In genomic region chr4:183348706-183349659, GRCh38 we compare ENCODE assay signal across 10 cellular contexts. TPM values are rescaled to one million over a fixed set of nuclear protein-coding genes. Genes with fewer than 3 reads are reported as not detected.
DNase-seq lines count a peak whose midpoint lies in the region; ATAC-seq and TF ChIP-seq lines count a peak whose summit lies in the region.
"Had no signal": no experiment of that assay in that cellular context is flagged by ENCODE, and none has a peak within 500 bp of the region (broad histone marks: within the 10 kb centered on the region; RNA-seq: fewer than 3 reads in every experiment).

No MANE protein-coding gene starts in this region.

- ATAC-seq in right cardiac atrium, result peak; percentile 53
- peak; percentile 73 for ATAC-seq in upper lobe of right lung

- TF ChIP-seq CTCF in upper lobe of right lung (IDR thresholded peaks at IDR 0.05) (no peak), osteocyte (IDR thresholded peaks at IDR 0.05) (no peak), Caco-2 (IDR thresholded peaks at IDR 0.05; ENCODE audit: insufficient read depth in 1 of 2, low read depth in 1 of 2, low read length in 1 of 2, severe bottlenecking in 1 of 2, unreplicated experiment in 1 of 2) (no peak)

- no peaks in the 10 kb centered on the region for H3K9me3 Mint-ChIP-seq in activated CD4-positive, alpha-beta memory T cell treated with anti-CD3 and anti-CD28 coated beads for 36 hours
- no peaks in the 10 kb centered on the region for H3K9me3 Mint-ChIP-seq in osteocyte (ENCODE audit: unreplicated experiment)
- H3K9me3 Mint-ChIP-seq in Caco-2 (ENCODE audit: unreplicated experiment), result no peaks in the 10 kb centered on the region

- H3K9me3 ChIP-seq in right cardiac atrium (ENCODE audit: control insufficient read depth, low read length) (no peaks in the 10 kb centered on the region), upper lobe of right lung (no peaks in the 10 kb centered on the region), Caco-2 (no peaks in the 10 kb centered on the region)

- POLR2A ChIA-PET in activated CD4-positive, alpha-beta memory T cell treated with anti-CD3 and anti-CD28 coated beads for 36 hours (lab: Charles Lee), result no interaction called here
- POLR2A ChIA-PET in Caco-2 (lab: Charles Lee), result no interaction called here

- intact Hi-C loops in activated CD4-positive, alpha-beta memory T cell treated with anti-CD3 and anti-CD28 coated beads for 36 hours (cut with micrococcal nuclease), result loop anchor here (1.0 to 2.0 kb wide), 3 partner anchors 14 to 430 kb away; no protein-coding TSS in a partner anchor
- intact Hi-C loops in right cardiac atrium (cut with DNase I), result no loop called here
- intact Hi-C loops in upper lobe of right lung (cut with DNase I), result no loop called here
- intact Hi-C loops in Caco-2 (cut with micrococcal nuclease; ENCODE audit: unreplicated experiment), result no loop called here

- peaks cover 16% of the 10 kb centered on the region for H3K4me1 Mint-ChIP-seq in activated CD4-positive, alpha-beta memory T cell treated with anti-CD3 and anti-CD28 coated beads for 36 hours (ENCODE audit: low read depth)
- H3K4me1 Mint-ChIP-seq in osteocyte (ENCODE audit: unreplicated experiment) (peaks cover 12% of the 10 kb centered on the region), Caco-2 (ENCODE audit: low read depth, unreplicated experiment) (no peaks in the 10 kb centered on the region)

- peak; percentile 12 to 49 (median 34) for DNase-seq in stimulated activated CD4-positive, alpha-beta T cell treated with anti-CD3 and anti-CD28 coated beads, Interleukin-12 subunit alpha, Interleukin-12 subunit beta, amount 100 ng/mL, for 48 hours (ENCODE audit: low read depth in 2 of 3, low spot score in 1 of 3)
- DNase-seq in stimulated activated CD4-positive, alpha-beta T cell treated with anti-CD3 and anti-CD28 coated beads, Interleukin-4, amount 100 ng/mL, for 1 hour, result no peak
- DNase-seq in activated CD4-positive, alpha-beta memory T cell treated with anti-CD3 and anti-CD28 coated beads for 36 hours, result peak; percentile 75
- DNase-seq in right cardiac atrium, result no peak
- DNase-seq in upper lobe of right lung, result no peak
- no peak for DNase-seq in activated effector memory CD4-positive, alpha-beta T cell treated with anti-CD3 and anti-CD28 coated beads, Interleukin-2, amount 50 U/mL, for 16 hours
- no peak for DNase-seq in osteocyte (ENCODE audit: extremely low spot score, unreplicated experiment)
- DNase-seq in Caco-2, result no peak

- peaks cover 35% of the 10 kb centered on the region for H3K27me3 Mint-ChIP-seq in activated CD4-positive, alpha-beta memory T cell treated with anti-CD3 and anti-CD28 coated beads for 36 hours
- H3K27me3 Mint-ChIP-seq in osteocyte (ENCODE audit: unreplicated experiment), result no peaks in the 10 kb centered on the region
- H3K27me3 Mint-ChIP-seq in Caco-2 (ENCODE audit: insufficient read depth, unreplicated experiment), result no peaks in the 10 kb centered on the region

- no peak overlapping the region for H3K4me3 Mint-ChIP-seq in activated CD4-positive, alpha-beta memory T cell treated with anti-CD3 and anti-CD28 coated beads for 36 hours
- H3K4me3 Mint-ChIP-seq in osteocyte (ENCODE audit: unreplicated experiment) (no peak overlapping the region), Caco-2 (ENCODE audit: unreplicated experiment) (no peak overlapping the region)
- H3K4me3 Mint-ChIP-seq: T-helper 1 cell treated with Interleukin-12 subunit alpha and Interleukin-12 subunit beta and Interleukin-4 antibody, amounts not matched to agents 30 μg/mL and 1 μg/mL, for 36 hours had no signal

- H3K4me1 ChIP-seq in right cardiac atrium (ENCODE audit: control insufficient read depth, insufficient read depth, low read length) (no peaks in the 10 kb centered on the region), upper lobe of right lung (no peaks in the 10 kb centered on the region), Caco-2 (peaks cover 7% of the 10 kb centered on the region)

- H3K27ac ChIP-seq in right cardiac atrium (ENCODE audit: low read length), result no peak overlapping the region
- H3K27ac ChIP-seq in upper lobe of right lung, result no peak overlapping the region
- H3K27ac ChIP-seq: HL-60 had no signal

- no peaks in the 10 kb centered on the region for H3K36me3 ChIP-seq in upper lobe of right lung
- H3K36me3 ChIP-seq in Caco-2 (ENCODE audit: control insufficient read depth, insufficient read depth, low read length), result no peaks in the 10 kb centered on the region

- H3K4me3 ChIP-seq in right cardiac atrium (ENCODE audit: low read length) (no peak overlapping the region), upper lobe of right lung (no peak overlapping the region), Caco-2 (ENCODE audit: low read depth, low read length) (no peak overlapping the region)

- no peaks in the 10 kb centered on the region for H3K27me3 ChIP-seq in right cardiac atrium (ENCODE audit: control insufficient read depth, insufficient read depth)
- no peaks in the 10 kb centered on the region for H3K27me3 ChIP-seq in upper lobe of right lung
- no peaks in the 10 kb centered on the region for H3K27me3 ChIP-seq in Caco-2 (replicated peaks; ENCODE audit: control insufficient read depth, insufficient read depth, low read length)

- H3K27ac Mint-ChIP-seq in activated CD4-positive, alpha-beta memory T cell treated with anti-CD3 and anti-CD28 coated beads for 36 hours, result peak overlapping the region; percentile 56
- no peak overlapping the region for H3K27ac Mint-ChIP-seq in osteocyte (ENCODE audit: unreplicated experiment)
- H3K27ac Mint-ChIP-seq in Caco-2 (ENCODE audit: unreplicated experiment), result no peak overlapping the region
- H3K27ac Mint-ChIP-seq: T-helper 1 cell treated with Interleukin-12 subunit alpha and Interleukin-12 subunit beta and Interleukin-4 antibody, amounts not matched to agents 30 μg/mL and 1 μg/mL, for 36 hours had no signal

- CTCF ChIA-PET in activated CD4-positive, alpha-beta memory T cell treated with anti-CD3 and anti-CD28 coated beads for 36 hours (lab: Charles Lee), result no interaction called here
- CTCF ChIA-PET in Caco-2 (lab: Charles Lee), result no interaction called here

- no TSS peak for BruUV-seq in Caco-2 (replicated peaks; lab: Mats Ljungman, UMichigan)

- H3K36me3 Mint-ChIP-seq in activated CD4-positive, alpha-beta memory T cell treated with anti-CD3 and anti-CD28 coated beads for 36 hours, result no peaks in the 10 kb centered on the region
- H3K36me3 Mint-ChIP-seq in osteocyte (ENCODE audit: unreplicated experiment), result no peaks in the 10 kb centered on the region
- H3K36me3 Mint-ChIP-seq in Caco-2 (ENCODE audit: insufficient read depth, unreplicated experiment), result no peaks in the 10 kb centered on the region

- WGBS in right cardiac atrium, result 75% methylated on average over 17 of the region's 17 CpGs

RNA-seq across cellular contexts. Expression of gene CLDN24, which starts 26.8 kb away (rescaled TPM):
- not detected for total RNA-seq in activated CD4-positive, alpha-beta memory T cell treated with anti-CD3 and anti-CD28 coated beads for 36 hours
- not detected for total RNA-seq in right cardiac atrium
- polyA plus RNA-seq in right cardiac atrium, result not detected
- total RNA-seq in upper lobe of right lung, result not detected
- not detected in 2 replicates for total RNA-seq in osteocyte
- not detected in 2 replicates for total RNA-seq in Caco-2 (2022)

RNA-seq across cellular contexts. Expression of gene CLDN22, which starts 28.9 kb away (rescaled TPM):
- total RNA-seq in activated CD4-positive, alpha-beta memory T cell treated with anti-CD3 and anti-CD28 coated beads for 36 hours, result not detected
- total RNA-seq in right cardiac atrium (not detected), upper lobe of right lung (not detected), osteocyte (not detected in 2 replicates), Caco-2 (2022) (not detected in 2 replicates)
- polyA plus RNA-seq in right cardiac atrium, result 0.02 TPM

Comparison
In these comparisons a context has a peak if more than half of its experiments do, and no peak if none do; other contexts are left out.
1. DNase-seq: peak in stimulated activated CD4-positive, alpha-beta T cell treated with anti-CD3 and anti-CD28 coated beads, Interleukin-12 subunit alpha, Interleukin-12 subunit beta, amount 100 ng/mL, for 48 hours (3 of 3) and activated CD4-positive, alpha-beta memory T cell treated with anti-CD3 and anti-CD28 coated beads for 36 hours (single experiment); none in stimulated activated CD4-positive, alpha-beta T cell treated with anti-CD3 and anti-CD28 coated beads, Interleukin-4, amount 100 ng/mL, for 1 hour (single experiment), right cardiac atrium (0 of 3), upper lobe of right lung (single experiment), activated effector memory CD4-positive, alpha-beta T cell treated with anti-CD3 and anti-CD28 coated beads, Interleukin-2, amount 50 U/mL, for 16 hours (single experiment), osteocyte (single experiment) and Caco-2 (0 of 2).